13 cellular contexts compared by ENCODE assay signal in the genomic region with DNA sequence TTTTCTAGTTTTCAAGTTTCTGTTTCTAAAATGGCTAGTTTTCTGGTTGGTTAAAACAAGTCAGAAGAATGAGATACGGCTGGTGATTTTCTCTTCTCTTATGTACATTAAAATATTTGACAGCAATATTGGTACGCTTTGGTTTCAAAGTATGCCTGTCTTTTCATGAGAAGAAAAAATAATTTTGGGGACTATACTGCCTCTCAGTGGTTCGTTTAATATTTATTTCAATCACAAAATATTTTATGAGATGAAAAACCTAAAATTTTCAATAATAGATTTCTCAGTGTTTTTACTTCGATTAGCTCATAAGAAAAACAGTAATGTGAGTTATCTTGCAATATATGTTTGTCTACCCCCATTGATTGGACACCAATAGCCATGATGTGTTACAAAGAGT.
DNase-seq lines count a peak whose midpoint lies in the region; ATAC-seq, FAIRE-seq and TF ChIP-seq lines count a peak whose summit lies in the region.
"Had no signal": no experiment of that assay in that cellular context is flagged by ENCODE, and none has a peak within 500 bp of the region (broad histone marks: within the 10 kb centered on the region; RNA-seq: fewer than 3 reads in every experiment).

No MANE protein-coding gene starts in this region.

- peak overlapping the region; percentile 75 for H2AFZ ChIP-seq in ACC112 (ENCODE audit: low read length, unreplicated experiment)
- H2AFZ ChIP-seq: GM23338 had no signal

- H3K4me3 ChIP-seq in ACC112 (ENCODE audit: low read depth, low read length) (no peak overlapping the region), kidney (ENCODE audit: low read length in 2 of 2) (no peak overlapping the region)
- H3K4me3 ChIP-seq: GM23338 had no signal

- no peaks in the 10 kb centered on the region for H3K9me3 ChIP-seq in kidney (ENCODE audit: control insufficient read depth in 1 of 2, low read length in 2 of 2)

- FAIRE-seq in HTR-8/SVneo (lab: Jason Lieb, UNC) (no peak), kidney (lab: Jason Lieb, UNC) (peak; percentile 39)
- FAIRE-seq: keratinocyte had no signal

- DNase-seq in HTR-8/SVneo (ENCODE audit: insufficient read length, low spot score) (peak; percentile 6), amniotic epithelial cell (ENCODE audit: low read depth) (peak; percentile 19), kidney (no peak), NCI-H446 (lab: John Stamatoyannopoulos, UW) (no peak), NCI-H748 treated with DMSO at 0.1 percent for 48 hours (lab: John Stamatoyannopoulos, UW) (no peak)
- DNase-seq: amniotic stem cell, NCI-H187 treated with DMSO at 0.1 percent for 48 hours had no signal

- no peak for TF ChIP-seq CTCF in kidney (IDR thresholded peaks at IDR 0.05; ENCODE audit: borderline replicate concordance, extremely low read depth, insufficient read depth)

- H3K27ac ChIP-seq in ACC112 (ENCODE audit: low read depth, low read length) (no peak overlapping the region), kidney (ENCODE audit: low read depth in 2 of 2, low read length in 2 of 2) (no peak overlapping the region)

- H3K9ac ChIP-seq in kidney (ENCODE audit: low read length in 2 of 2), result no peak overlapping the region

- intact Hi-C loops in kidney (cut with DNase I), result no loop called here

- H3K36me3 ChIP-seq in ACC112 (ENCODE audit: insufficient read depth, low read length) (no peaks in the 10 kb centered on the region), kidney (ENCODE audit: control insufficient read depth in 1 of 2, insufficient read depth in 2 of 2, low read length in 2 of 2) (no peaks in the 10 kb centered on the region)

- H3K27me3 ChIP-seq in ACC112 (ENCODE audit: insufficient read depth, low read length), result no peaks in the 10 kb centered on the region

- H3K4me1 ChIP-seq in ACC112 (ENCODE audit: control insufficient read depth, insufficient read depth, low read length, unreplicated experiment) (no peaks in the 10 kb centered on the region), kidney (ENCODE audit: control insufficient read depth in 1 of 2, insufficient read depth in 1 of 2, low read depth in 1 of 2, low read length in 2 of 2) (no peaks in the 10 kb centered on the region)

- no peaks in the 10 kb centered on the region for H3K79me2 ChIP-seq in ACC112 (ENCODE audit: control insufficient read depth, insufficient read depth, low read length, unreplicated experiment)

- no peak for ATAC-seq in GM21526 (IDR thresholded peaks at IDR 0.05; ENCODE audit: low FRiP score, unreplicated experiment)
- no peak for ATAC-seq in GM18907 (IDR thresholded peaks at IDR 0.05; ENCODE audit: unreplicated experiment)
- ATAC-seq: GM23338, Panc1 had no signal

Comparison
In these comparisons a context has a peak if more than half of its experiments do, and no peak if none do; other contexts are left out.
1. DNase-seq: peak in HTR-8/SVneo (single experiment) and amniotic epithelial cell (single experiment); none in kidney (single experiment), NCI-H446 (0 of 2) and NCI-H748 treated with DMSO at 0.1 percent for 48 hours (single experiment).